In the genomic region with DNA sequence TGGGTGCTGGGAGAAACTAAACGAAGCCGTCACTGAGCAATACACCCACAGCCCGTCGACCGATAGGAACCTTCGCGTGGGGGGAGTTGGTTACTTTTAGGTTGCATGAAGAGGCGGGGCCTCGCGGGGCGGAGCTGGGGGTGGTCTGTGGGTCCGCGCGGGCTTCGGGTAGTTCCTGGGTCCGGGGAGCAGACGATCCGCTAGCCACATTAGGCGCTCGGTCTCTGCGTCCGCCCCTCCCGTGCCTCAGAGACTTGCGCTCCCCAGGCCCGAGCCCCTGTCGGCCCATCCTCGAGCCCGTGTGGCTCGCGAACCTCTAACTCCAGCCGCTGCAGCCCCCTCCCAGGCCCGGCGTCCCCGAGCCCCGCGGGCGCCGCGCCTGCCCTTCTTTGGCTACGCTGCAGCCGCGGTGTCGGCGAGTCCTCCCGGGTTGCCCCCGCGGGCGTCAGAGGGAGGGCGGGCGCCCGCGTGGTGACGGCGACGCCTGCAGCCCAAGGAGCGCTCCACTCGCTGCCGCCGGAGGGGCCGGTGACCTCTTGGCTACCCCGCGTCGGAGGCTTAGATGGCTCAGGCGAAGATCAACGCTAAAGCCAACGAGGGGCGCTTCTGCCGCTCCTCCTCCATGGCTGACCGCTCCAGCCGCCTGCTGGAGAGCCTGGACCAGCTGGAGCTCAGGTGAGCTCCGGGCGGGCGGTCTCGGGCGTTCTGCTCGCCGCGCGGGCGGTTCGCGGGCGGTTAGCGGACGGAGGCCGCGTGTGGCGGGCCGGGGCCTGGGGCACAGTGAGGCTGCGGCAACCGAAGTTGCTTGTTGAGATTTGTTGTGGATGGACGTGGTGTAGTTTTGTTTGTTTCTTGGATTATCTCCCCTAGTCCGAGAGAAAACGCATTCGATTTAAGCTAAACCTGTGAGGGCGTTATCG, we compare ENCODE assay signal across 8 cellular contexts. TPM values are rescaled to one million over a fixed set of nuclear protein-coding genes. Genes with fewer than 3 reads are reported as not detected.
DNase-seq lines count a peak whose midpoint lies in the region; ATAC-seq and TF ChIP-seq lines count a peak whose summit lies in the region.

A gene (plus strand): TSS at position 191 of the 920 bp plus-strand sequence. CDS start 372 bp downstream, at position 563.

- no peak; the same call in 1 of the 2 replicates for TF ChIP-seq CTCF in AG10803 (conservative IDR thresholded peaks at IDR 0.05; ENCODE audit: low read length)
- TF ChIP-seq CTCF in chondrocyte (IDR thresholded peaks at IDR 0.05), result peak; percentile 62

- peak within 1 kb of the TSS; percentile 96 for H3K27ac Mint-ChIP-seq in chondrocyte (ENCODE audit: unreplicated experiment)

- no peaks in the 10 kb centered on the region for H3K9me3 Mint-ChIP-seq in chondrocyte (ENCODE audit: low read depth)

- TF ChIP-seq POLR2A in GM18951 (IDR thresholded peaks at IDR 0.05; ENCODE audit: extremely low read depth, insufficient read depth, insufficient read length), result peak; percentile 97

- peak within 1 kb of the TSS; percentile 92 for H3K4me3 ChIP-seq in AG10803 (ENCODE audit: low read length)

- H3K36me3 Mint-ChIP-seq in chondrocyte (ENCODE audit: low read depth), result peaks cover 6% of the 10 kb centered on the region

- in situ Hi-C loops in GM18951 (cut with MboI; ENCODE audit: low sequenced_read_pairs, unreplicated experiment), result no loop called here

- peak within 1 kb of the TSS; percentile 92 for H3K4me3 Mint-ChIP-seq in chondrocyte (ENCODE audit: unreplicated experiment)

- no peaks in the 10 kb centered on the region for H3K27me3 Mint-ChIP-seq in chondrocyte (ENCODE audit: low read depth)

- H3K4me1 Mint-ChIP-seq in chondrocyte (ENCODE audit: low read depth), result peaks cover 45% of the 10 kb centered on the region

- DNase-seq in AG10803 (ENCODE audit: low read depth), result peak; percentile 88
- DNase-seq in NCI-H460 (ENCODE audit: extremely low read depth, low read depth), result peak; percentile 65
- DNase-seq in activated CD4-positive, alpha-beta T cell treated with anti-CD3 and anti-CD28 coated beads for 1 hour, result peak; percentile 78
- DNase-seq in chondrocyte (ENCODE audit: low spot score), result peak; percentile 94
- peak; percentile 83 for DNase-seq in kidney glomerular epithelial cell (lab: John Stamatoyannopoulos, UW)
- peak; percentile 88 to 89 for DNase-seq in stimulated activated CD4-positive, alpha-beta T cell treated with anti-CD3 and anti-CD28 coated beads, Interleukin-15, amount 100 ng/mL, for 48 hours (ENCODE audit: low read depth in 2 of 2)

- ATAC-seq in HG03175 (IDR thresholded peaks at IDR 0.05; ENCODE audit: unreplicated experiment), result peak; percentile 90

RNA-seq across cellular contexts. Expression of the gene that starts here (rescaled TPM):
- 15.2 and 16.8 TPM in 2 replicates for total RNA-seq in NCI-H460 (2014; rRNA removed; shearing (Covaris generic))
- 13.7 and 20.6 TPM in 2 replicates for polyA plus RNA-seq in NCI-H460 (2014; cell fraction: nucleus; rRNA removed)
- 12.1 to 13.7 TPM (median 12.1 TPM) in 3 replicates for total RNA-seq in chondrocyte

Comparison
In these comparisons a context has a peak if more than half of its experiments do, and no peak if none do; other contexts are left out.
1. Peak in every context shown above with its lines: DNase-seq, ATAC-seq and H3K4me3 ChIP-seq.